ENCODE assay signal across 20 cellular contexts in genomic region chr3:47295322-47295721, GRCh38.
"Had no signal": no experiment of that assay in that cellular context is flagged by ENCODE, and none has a peak within 500 bp of the region (broad histone marks: within the 10 kb centered on the region; RNA-seq: fewer than 3 reads in every experiment).

No MANE protein-coding gene starts in this region.

- H3K27me3 ChIP-seq: colonic mucosa, esophagus squamous epithelium, right lobe of liver, thyroid gland had no signal

- ATAC-seq: right lobe of liver; stimulated activated naive CD8-positive, alpha-beta T cell treated with anti-CD3 and anti-CD28 coated beads, Interleukin-15, amount 100 ng/mL, for 72 hours had no signal

- H3K4me3 ChIP-seq: colonic mucosa, esophagus squamous epithelium, left ventricle myocardium inferior, lung, right lobe of liver, thyroid gland had no signal

- H3K4me1 Mint-ChIP-seq: nephron had no signal

- H3K4me1 ChIP-seq: colonic mucosa had no signal

- H3K4me3 Mint-ChIP-seq: activated naive CD4-positive, alpha-beta T cell treated with anti-CD3 and anti-CD28 coated beads, Interleukin-2, amount 50 U/mL, for 24 hours; activated T-helper 1 cell treated with anti-CD3 and anti-CD28 coated beads, Interleukin-12 subunit alpha, Interleukin-12 subunit beta, Interleukin-2, Interleukin-4 antibody, amounts not matched to agents 30 ng/mL and 10 ng/mL and 1 ng/mL, durations not matched to agents 14 hours and 24 hours and 36 hours; nephron; stimulated activated naive CD8-positive, alpha-beta T cell treated with anti-CD3 and anti-CD28 coated beads, Interleukin-15, amount 100 ng/mL, for 72 hours had no signal

- H3K36me3 ChIP-seq: colonic mucosa, esophagus squamous epithelium, thyroid gland had no signal

- H3K27me3 Mint-ChIP-seq: activated naive CD4-positive, alpha-beta T cell treated with anti-CD3 and anti-CD28 coated beads, Interleukin-2, amount 50 U/mL, for 24 hours; stimulated activated naive CD8-positive, alpha-beta T cell treated with anti-CD3 and anti-CD28 coated beads, Interleukin-15, amount 100 ng/mL, for 72 hours had no signal

- H3K27ac ChIP-seq: colonic mucosa, epithelial cell of prostate, esophagus squamous epithelium, left ventricle myocardium inferior, right lobe of liver, thyroid gland had no signal

- H3K9me3 ChIP-seq: colonic mucosa, esophagus squamous epithelium, left ventricle myocardium inferior, right lobe of liver, thyroid gland had no signal

- DNase-seq: activated CD4-positive, alpha-beta T cell treated with anti-CD3 and anti-CD28 coated beads for 4 hours; activated CD4-positive, alpha-beta T cell treated with anti-CD3 and anti-CD28 coated beads, Interleukin-2, amount 50 U/mL, for 48 hours; activated CD4-positive, CD25-positive, alpha-beta regulatory T cell; activated gamma-delta T cell treated with Interleukin-2 at 50 U/mL for 16 hours; anterior cingulate cortex; colonic mucosa; effector CD8-positive, alpha-beta T cell; esophagus squamous epithelium; glutamatergic neuron; left ventricle myocardium inferior; right lobe of liver; stimulated activated CD4-positive, alpha-beta T cell treated with anti-CD3 and anti-CD28 coated beads, Interleukin-2, amount 100 ng/mL, for 48 hours; stimulated activated naive CD8-positive, alpha-beta T cell treated with anti-CD3 and anti-CD28 coated beads, Interleukin-15, amount 100 ng/mL, for 72 hours; T-helper 2 cell; thyroid gland had no signal

- H3K9me3 Mint-ChIP-seq: activated naive CD4-positive, alpha-beta T cell treated with anti-CD3 and anti-CD28 coated beads, Interleukin-2, amount 50 U/mL, for 24 hours; activated T-helper 1 cell treated with anti-CD3 and anti-CD28 coated beads, Interleukin-12 subunit alpha, Interleukin-12 subunit beta, Interleukin-2, Interleukin-4 antibody, amounts not matched to agents 30 ng/mL and 10 ng/mL and 1 ng/mL, durations not matched to agents 14 hours and 24 hours and 36 hours; nephron; stimulated activated naive CD8-positive, alpha-beta T cell treated with anti-CD3 and anti-CD28 coated beads, Interleukin-15, amount 100 ng/mL, for 72 hours had no signal

- H3K27ac Mint-ChIP-seq: activated naive CD4-positive, alpha-beta T cell treated with anti-CD3 and anti-CD28 coated beads, Interleukin-2, amount 50 U/mL, for 24 hours; activated T-helper 1 cell treated with anti-CD3 and anti-CD28 coated beads, Interleukin-12 subunit alpha, Interleukin-12 subunit beta, Interleukin-2, Interleukin-4 antibody, amounts not matched to agents 30 ng/mL and 10 ng/mL and 1 ng/mL, durations not matched to agents 14 hours and 24 hours and 36 hours; nephron had no signal
